In the genomic region with DNA sequence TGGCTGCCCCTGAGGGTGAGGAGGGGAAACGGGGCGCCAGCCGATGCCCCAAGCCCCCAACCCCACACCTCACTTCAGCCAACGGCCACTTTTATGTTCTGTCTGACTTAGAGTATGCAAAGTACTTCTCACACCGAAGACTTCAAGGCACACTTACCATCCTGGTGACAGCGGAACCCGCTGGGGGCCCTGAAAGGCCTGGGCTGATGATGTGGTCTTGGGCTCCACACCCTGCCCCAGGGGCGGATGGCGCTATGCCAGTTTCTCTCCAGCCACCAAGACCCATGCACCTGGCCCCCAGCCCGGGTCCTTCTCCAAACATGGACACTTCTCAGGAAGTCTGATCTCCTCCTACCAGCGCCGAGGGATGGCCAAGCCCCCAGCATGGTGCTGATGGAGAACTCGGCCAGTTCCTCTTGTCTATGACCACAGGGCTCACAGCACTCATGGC, we compare ENCODE assay signal across 20 cellular contexts.
"Had no signal": no experiment of that assay in that cellular context is flagged by ENCODE, and none has a peak within 500 bp of the region (broad histone marks: within the 10 kb centered on the region; RNA-seq: fewer than 3 reads in every experiment).

No MANE protein-coding gene starts in this region.

- DNase-seq: cerebellar nuclear complex; colonic mucosa; dermis blood vessel endothelial cell; erythroblast; foreskin keratinocyte; left colon; natural killer cell; nucleus accumbens; retina; right lobe of liver; stimulated activated CD4-positive, alpha-beta T cell treated with anti-CD3 and anti-CD28 coated beads, Interleukin-15, amount 100 ng/mL, for 24 hours; stimulated activated CD4-positive, alpha-beta T cell treated with anti-CD3 and anti-CD28 coated beads, Interleukin-1b, Interleukin-23, amount 100 ng/mL, for 48 hours; stimulated activated CD4-positive, alpha-beta T cell treated with anti-CD3 and anti-CD28 coated beads, Interleukin-4, amount 100 ng/mL, for 24 hours; testis had no signal

- H2AFZ ChIP-seq: hepatocyte, parathyroid adenoma had no signal

- H3K4me2 ChIP-seq: hepatocyte had no signal

- H3K9me3 ChIP-seq: colonic mucosa, psoas muscle, right lobe of liver, testis, tibial nerve had no signal

- H3K79me2 ChIP-seq: hepatocyte, parathyroid adenoma had no signal

- H3K4me3 ChIP-seq: colonic mucosa, hepatocyte, psoas muscle, right lobe of liver, testis, tibial nerve had no signal

- H3K27me3 ChIP-seq: colonic mucosa, foreskin keratinocyte, hepatocyte, right lobe of liver, testis, tibial nerve had no signal

- H3K9ac ChIP-seq: parathyroid adenoma had no signal

- H3K4me1 ChIP-seq: foreskin keratinocyte, parathyroid adenoma, psoas muscle had no signal

- H3K36me3 ChIP-seq: colonic mucosa, right lobe of liver, tibial nerve had no signal

- H3K27ac ChIP-seq: colonic mucosa, foreskin keratinocyte, hepatocyte, parathyroid adenoma, psoas muscle, right lobe of liver, testis, tibial nerve had no signal

- ATAC-seq: foreskin keratinocyte; left colon; natural killer cell; psoas muscle; right lobe of liver; stimulated activated memory B cell treated with anti-CD40 and anti-IgM and Interleukin-4, amounts not matched to agents 10 μg/mL and 1 μg/mL and 100 μg/mL, for 72 hours had no signal

- FAIRE-seq: endothelial cell of umbilical vein had no signal
